Comparison of ENCODE assay signal across 7 cellular contexts in the genomic region with DNA sequence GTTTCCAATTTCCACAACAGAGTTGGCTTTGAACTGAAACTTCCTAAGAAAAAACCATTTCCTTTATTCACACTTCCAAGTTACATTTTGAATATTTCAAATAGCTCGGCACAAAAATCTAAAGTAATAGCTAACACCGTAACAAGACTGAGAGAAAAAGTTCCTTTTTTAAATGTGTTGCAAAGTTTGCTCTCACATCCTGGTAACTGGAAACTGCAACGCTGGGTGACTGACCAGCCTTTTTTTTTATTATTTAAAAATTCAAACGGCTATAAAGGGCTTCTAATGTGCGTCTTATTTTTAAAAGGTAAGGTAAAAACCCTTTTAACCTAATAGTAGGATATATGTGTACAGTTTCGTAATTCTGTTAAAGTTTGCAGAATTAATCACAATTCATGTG. TPM values are rescaled to one million over a fixed set of nuclear protein-coding genes. Genes with fewer than 3 reads are reported as not detected.
DNase-seq lines count a peak whose midpoint lies in the region; ATAC-seq, FAIRE-seq and TF ChIP-seq lines count a peak whose summit lies in the region.

No MANE protein-coding gene starts in this region.

- H3K27ac Mint-ChIP-seq in HFFc6: peak overlapping the region; percentile 86
- no peak overlapping the region for H3K27ac Mint-ChIP-seq in stimulated activated naive B cell treated with anti-CD40 and anti-IgM and Interleukin-4, amounts not matched to agents 10 μg/mL and 1 μg/mL and 100 μg/mL, for 72 hours

- peaks cover 3% of the 10 kb centered on the region for H3K4me1 ChIP-seq in right cardiac atrium (ENCODE audit: control insufficient read depth, insufficient read depth, low read length)
- peaks cover 6 to 8% of the 10 kb centered on the region in 2 donors for H3K4me1 ChIP-seq in small intestine (ENCODE audit: control insufficient read depth in 2 of 2, insufficient read depth in 1 of 2, low read depth in 1 of 2, low read length in 1 of 2)

- ATAC-seq in right cardiac atrium (no peak), HG03460 (IDR thresholded peaks at IDR 0.05; ENCODE audit: unreplicated experiment) (no peak), GM21737 (IDR thresholded peaks at IDR 0.05; ENCODE audit: unreplicated experiment) (no peak)
- no peak for ATAC-seq in stimulated activated naive B cell treated with anti-CD40 and anti-IgM and Interleukin-4, amounts not matched to agents 10 μg/mL and 1 μg/mL and 100 μg/mL, for 72 hours (replicated peaks)

- peak overlapping the region; percentile 95 for H3K4me3 Mint-ChIP-seq in HFFc6
- H3K4me3 Mint-ChIP-seq in stimulated activated naive B cell treated with anti-CD40 and anti-IgM and Interleukin-4, amounts not matched to agents 10 μg/mL and 1 μg/mL and 100 μg/mL, for 72 hours: peak overlapping the region in 1 of 2 donors; percentile 91

- H3K27me3 Mint-ChIP-seq in HFFc6 (ENCODE audit: insufficient read depth): no peaks in the 10 kb centered on the region; the same call in 1 of the 2 replicates
- peaks cover 9 to 29% of the 10 kb centered on the region in 2 donors for H3K27me3 Mint-ChIP-seq in stimulated activated naive B cell treated with anti-CD40 and anti-IgM and Interleukin-4, amounts not matched to agents 10 μg/mL and 1 μg/mL and 100 μg/mL, for 72 hours

- H3K27me3 ChIP-seq in right cardiac atrium (ENCODE audit: control insufficient read depth, insufficient read depth): no peaks in the 10 kb centered on the region
- H3K27me3 ChIP-seq in small intestine (ENCODE audit: control insufficient read depth in 2 of 2, insufficient read depth in 2 of 2, low read length in 2 of 2): no peaks in the 10 kb centered on the region

- no peak overlapping the region for H3K27ac ChIP-seq in right cardiac atrium (ENCODE audit: low read length)
- H3K27ac ChIP-seq in small intestine (ENCODE audit: low read depth in 1 of 2, low read length in 1 of 2): no peak overlapping the region

- H3K36me3 Mint-ChIP-seq in HFFc6 (ENCODE audit: low read depth): peaks cover 7% of the 10 kb centered on the region
- peaks cover 1 to 2% of the 10 kb centered on the region in 2 donors for H3K36me3 Mint-ChIP-seq in stimulated activated naive B cell treated with anti-CD40 and anti-IgM and Interleukin-4, amounts not matched to agents 10 μg/mL and 1 μg/mL and 100 μg/mL, for 72 hours

- H3K4me1 Mint-ChIP-seq in HFFc6 (ENCODE audit: low read depth): peaks cover 55% of the 10 kb centered on the region
- H3K4me1 Mint-ChIP-seq in stimulated activated naive B cell treated with anti-CD40 and anti-IgM and Interleukin-4, amounts not matched to agents 10 μg/mL and 1 μg/mL and 100 μg/mL, for 72 hours: peaks cover 11 to 32% of the 10 kb centered on the region in 2 donors

- H3K4me3 ChIP-seq in WI38 (ENCODE audit: low read depth, low read length): peak overlapping the region; percentile 92
- H3K4me3 ChIP-seq in right cardiac atrium (ENCODE audit: low read length): peak overlapping the region; percentile 92
- peak overlapping the region in 1 of 2 donors; percentile 97 for H3K4me3 ChIP-seq in small intestine (ENCODE audit: low read depth in 1 of 2, low read length in 2 of 2)

- 2% methylated on average over 6 of the region's 6 CpGs for WGBS in right cardiac atrium
- WGBS in small intestine, 3 donors: 0 to 5% (median 3%) methylated on average over 6 of the region's 6 CpGs

- intact Hi-C loops in right cardiac atrium (cut with DNase I): loop anchor here in 3 of 4 donors (5.0 kb wide), 2 partner anchors 66 to 121 kb away; a partner anchor contains a TSS

- TF ChIP-seq CTCF in HFFc6 (IDR thresholded peaks at IDR 0.05): no peak
- TF ChIP-seq CTCF in WI38 (IDR thresholded peaks at IDR 0.05; ENCODE audit: low read depth, low read length): no peak

- no peaks in the 10 kb centered on the region for H3K9me3 ChIP-seq in right cardiac atrium (ENCODE audit: control insufficient read depth, low read length)
- no peaks in the 10 kb centered on the region for H3K9me3 ChIP-seq in small intestine (ENCODE audit: control insufficient read depth, low read depth)

- no peak for DNase-seq in HFFc6
- no peak for DNase-seq in right cardiac atrium
- no peak for DNase-seq in small intestine
- no peak for DNase-seq in stimulated activated naive B cell treated with anti-CD40 and anti-IgM and Interleukin-4, amounts not matched to agents 10 μg/mL and 1 μg/mL and 100 μg/mL, for 72 hours

- no peaks in the 10 kb centered on the region for H3K36me3 ChIP-seq in small intestine (ENCODE audit: control insufficient read depth in 2 of 2, insufficient read depth in 2 of 2, low read length in 2 of 2)

- H3K9me3 Mint-ChIP-seq in HFFc6: no peaks in the 10 kb centered on the region
- H3K9me3 Mint-ChIP-seq in stimulated activated naive B cell treated with anti-CD40 and anti-IgM and Interleukin-4, amounts not matched to agents 10 μg/mL and 1 μg/mL and 100 μg/mL, for 72 hours: no peaks in the 10 kb centered on the region

- peak; percentile 26 for FAIRE-seq in small intestine (lab: Jason Lieb, UNC)

RNA-seq across cellular contexts. Expression of a gene that starts 1.7 kb away (rescaled TPM):
- total RNA-seq in HFFc6 (2021; fragmentation: NEBNext Ultra II Directional; extraction: Animal tissue kit (Norgen Biotek cat#: 25700)): 10 to 100 TPM; 45.5 to 57.5 (median 50.2) TPM
- total RNA-seq in right cardiac atrium: 10 to 100 TPM; 33.3 to 38.7 (median 34.9) TPM
- 11.3 TPM for polyA plus RNA-seq in right cardiac atrium
- polyA plus RNA-seq in small intestine: 10 to 100 TPM; 17.3 to 19.9 (median 19.4) TPM
